In genomic region chr5:77306531-77306930, GRCh38 we compare ENCODE assay signal across 16 cellular contexts.
A peak's percentile ranks its signal among the peaks of the same experiment; 100 is the strongest.
DNase-seq lines count a peak whose midpoint lies in the region; ATAC-seq and TF ChIP-seq lines count a peak whose summit lies in the region.
"Had no signal": no experiment of that assay in that cellular context is flagged by ENCODE, and none has a peak within 500 bp of the region (broad histone marks: within the 10 kb centered on the region; RNA-seq: fewer than 3 reads in every experiment).

No MANE protein-coding gene starts in this region.

- H3K4me3 ChIP-seq in left lung, result no peak overlapping the region
- H3K4me3 ChIP-seq in sigmoid colon, result no peak overlapping the region
- H3K4me3 ChIP-seq: BLaER1, HAP-1, SK-N-MC had no signal

- no peaks in the 10 kb centered on the region for H3K9me3 ChIP-seq in left lung
- no peaks in the 10 kb centered on the region for H3K9me3 ChIP-seq in sigmoid colon
- H3K9me3 ChIP-seq: BLaER1, HAP-1 had no signal

- no peak for TF ChIP-seq POLR2A in sigmoid colon (IDR thresholded peaks at IDR 0.05)

- TF ChIP-seq EP300 in sigmoid colon (IDR thresholded peaks at IDR 0.05), result no peak

- ATAC-seq in left lung, result peak; percentile 31

- no peak for TF ChIP-seq CTCF in left lung (IDR thresholded peaks at IDR 0.05)
- TF ChIP-seq CTCF in sigmoid colon (IDR thresholded peaks at IDR 0.05), result no peak

- WGBS in sigmoid colon, 2 donors, result 74 to 79% methylated on average over 6 of the region's 6 CpGs

- no peaks in the 10 kb centered on the region for H3K4me1 ChIP-seq in left lung
- H3K4me1 ChIP-seq in sigmoid colon, result peaks cover 0 to 59% (median 43%) of the 10 kb centered on the region in 4 donors
- H3K4me1 ChIP-seq: HAP-1 had no signal

- H3K27ac ChIP-seq in left lung, result no peak overlapping the region
- H3K27ac ChIP-seq in sigmoid colon, result peak overlapping the region in 3 of 4 donors; percentile 67 to 80 (median 78)
- H3K27ac ChIP-seq: 22Rv1, BLaER1, SK-N-MC had no signal

- H3K36me3 ChIP-seq in left lung (no peaks in the 10 kb centered on the region), sigmoid colon (no peaks in the 10 kb centered on the region)
- H3K36me3 ChIP-seq: BLaER1, HAP-1 had no signal

- intact Hi-C loops in left lung (cut with DNase I), result no loop called here
- intact Hi-C loops in sigmoid colon (cut with DNase I), result loop anchor here (5.0 to 10.0 kb wide), 2 partner anchors 94 to 118 kb away; partner anchors contain the start of gene PDE8B

- DNase-seq in DMS79 treated with DMSO at 0.1 percent for 48 hours (lab: John Stamatoyannopoulos, UW), result peak; percentile 9
- DNase-seq in DMS79 (lab: John Stamatoyannopoulos, UW), result no peak
- no peak for DNase-seq in left lung
- DNase-seq in sigmoid colon, result no peak
- DNase-seq in cerebellum (ENCODE audit: low spot score), result no peak
- DNase-seq in RKO (ENCODE audit: low spot score), result no peak
- no peak for DNase-seq in T-helper 1 cell
- DNase-seq in SIG-M5 (lab: John Stamatoyannopoulos, UW), result no peak
- DNase-seq: MV-4-11, NCI-H1417 treated with DMSO at 0.1 percent for 48 hours, NCI-H2029, NCI-H526 treated with DMSO at 0.1 percent for 48 hours had no signal

- H3K27me3 ChIP-seq in left lung (no peaks in the 10 kb centered on the region), sigmoid colon (no peaks in the 10 kb centered on the region)
- H3K27me3 ChIP-seq: BLaER1 had no signal

Comparison
In these comparisons a context has a peak if more than half of its experiments do, and no peak if none do; other contexts are left out.
1. H3K27ac ChIP-seq: peak in sigmoid colon (3 of 4); none in left lung (0 of 2).